1 cellular context compared by ENCODE assay signal in genomic region chr7:47535033-47535703, GRCh38.
A peak's percentile ranks its signal among the peaks of the same experiment; 100 is the strongest.
TF ChIP-seq lines count a peak whose summit lies in the region.

No MANE protein-coding gene starts in this region.

TF ChIP-seq in HepG2, 621 proteins besides CTCF, POLR2A, EP300 and RAD21 (continued from another document and continues in another):
- TF ChIP-seq ATF4 (CRISPR knock-in tag; IDR thresholded peaks at IDR 0.05) (0 out of 4 replicates have a peak, but pooled peaks of 1 of the 2 experiments have one; percentile 24), MXI1 (IDR thresholded peaks at IDR 0.05; ENCODE audit: borderline replicate concordance, low read depth, low read length) (0 out of 3 replicates have a peak, but pooled peaks have one; percentile 8), ZNF839 (CRISPR knock-in tag; IDR thresholded peaks at IDR 0.05; ENCODE audit: borderline replicate concordance) (no peak), KDM4B (CRISPR knock-in tag; IDR thresholded peaks at IDR 0.05) (no peak), E2F5 (CRISPR knock-in tag; conservative IDR thresholded peaks at IDR 0.05) (no peak), GPN1 (CRISPR knock-in tag; IDR thresholded peaks at IDR 0.05; ENCODE audit: borderline replicate concordance) (no peak), ELF1 (CRISPR knock-in tag; IDR thresholded peaks at IDR 0.05) (no peak), ZNF609 (CRISPR knock-in tag; IDR thresholded peaks at IDR 0.05; ENCODE audit: borderline replicate concordance) (peak; percentile 68; the same call in 1 of the 2 replicates), ZNF451 (CRISPR knock-in tag; IDR thresholded peaks at IDR 0.05) (no peak), HOXD1 (CRISPR knock-in tag; IDR thresholded peaks at IDR 0.05) (no peak), ZNF143 (CRISPR knock-in tag; IDR thresholded peaks at IDR 0.05) (no peak), KAT2B (IDR thresholded peaks at IDR 0.05; ENCODE audit: borderline replicate concordance, low read depth, low read length) (no peak), PRMT3 (CRISPR knock-in tag; IDR thresholded peaks at IDR 0.05; ENCODE audit: borderline replicate concordance, low read depth) (no peak), ZNF281 (CRISPR knock-in tag; IDR thresholded peaks at IDR 0.05; ENCODE audit: borderline replicate concordance) (no peak), PRPF4 (IDR thresholded peaks at IDR 0.05; ENCODE audit: low read depth, low read length, poor library complexity, severe bottlenecking) (no peak), ATF1 (CRISPR knock-in tag; IDR thresholded peaks at IDR 0.05) (no peak), SIN3A (IDR thresholded peaks at IDR 0.05; ENCODE audit: borderline replicate concordance, low read depth, low read length) (0 out of 2 replicates have a peak, but pooled peaks have one; percentile 48), CREBL2 (CRISPR knock-in tag; IDR thresholded peaks at IDR 0.05; ENCODE audit: borderline replicate concordance) (no peak), TARDBP (CRISPR knock-in tag; IDR thresholded peaks at IDR 0.05) (peak; percentile 76; the same call in 1 of the 2 replicates), KDM2A (CRISPR knock-in tag; IDR thresholded peaks at IDR 0.05; ENCODE audit: borderline replicate concordance, low read depth) (no peak), CSRNP1 (CRISPR knock-in tag; IDR thresholded peaks at IDR 0.05) (no peak), ESRRA (CRISPR knock-in tag; IDR thresholded peaks at IDR 0.05; ENCODE audit: low read depth) (no peak; the same call in 1 of the 2 replicates), SUZ12 (IDR thresholded peaks at IDR 0.05; ENCODE audit: low read depth, low read length) (no peak), PPARG (CRISPR knock-in tag; conservative IDR thresholded peaks at IDR 0.05) (peak; percentile 95), ZNF816 (CRISPR knock-in tag; IDR thresholded peaks at IDR 0.05; ENCODE audit: borderline replicate concordance) (no peak), TEAD3 (CRISPR knock-in tag; optimal IDR thresholded peaks at IDR 0.05; ENCODE audit: borderline replicate concordance) (peak; percentile 79), ZNF296 (CRISPR knock-in tag; conservative IDR thresholded peaks at IDR 0.05) (no peak), ZSCAN20 (CRISPR knock-in tag; IDR thresholded peaks at IDR 0.05; ENCODE audit: borderline replicate concordance) (no peak), ZFP37 (CRISPR knock-in tag; IDR thresholded peaks at IDR 0.05; ENCODE audit: borderline replicate concordance) (no peak), NFKB2 (CRISPR knock-in tag; IDR thresholded peaks at IDR 0.05; ENCODE audit: borderline replicate concordance) (no peak), ZNF280D (CRISPR knock-in tag; IDR thresholded peaks at IDR 0.05) (peak; percentile 81; the same call in 1 of the 2 replicates), NCOA1 (CRISPR knock-in tag; IDR thresholded peaks at IDR 0.05) (no peak), ZNF30 (CRISPR knock-in tag; IDR thresholded peaks at IDR 0.05) (no peak), NR1H2 (CRISPR knock-in tag; IDR thresholded peaks at IDR 0.05; ENCODE audit: borderline replicate concordance, low read depth) (no peak), SRY (CRISPR knock-in tag; IDR thresholded peaks at IDR 0.05) (no peak), ZNF83 (CRISPR knock-in tag; IDR thresholded peaks at IDR 0.05; ENCODE audit: borderline replicate concordance) (no peak), DMTF1 (CRISPR knock-in tag; IDR thresholded peaks at IDR 0.05) (no peak), ZNF331 (CRISPR knock-in tag; IDR thresholded peaks at IDR 0.05) (0 out of 2 replicates have a peak, but pooled peaks have one; percentile 11), ISL2 (CRISPR knock-in tag; IDR thresholded peaks at IDR 0.05) (peak; percentile 82), ZNF510 (CRISPR knock-in tag; IDR thresholded peaks at IDR 0.05; ENCODE audit: low read depth) (no peak), ZNF34 (CRISPR knock-in tag; IDR thresholded peaks at IDR 0.05; ENCODE audit: borderline replicate concordance) (no peak), ZNF350 (CRISPR knock-in tag; IDR thresholded peaks at IDR 0.05; ENCODE audit: borderline replicate concordance, low read depth) (no peak), FUBP1 (CRISPR knock-in tag; IDR thresholded peaks at IDR 0.05; ENCODE audit: borderline replicate concordance) (no peak), DR1 (CRISPR knock-in tag; IDR thresholded peaks at IDR 0.05) (no peak), JUN (CRISPR knock-in tag; IDR thresholded peaks at IDR 0.05) (no peak), PHF8 (CRISPR knock-in tag; IDR thresholded peaks at IDR 0.05) (no peak), ZMYM3 (CRISPR knock-in tag; IDR thresholded peaks at IDR 0.05) (0 out of 2 replicates have a peak, but pooled peaks have one; percentile 38)
